ENCODE assay signal across 1 cellular context in genomic region chr6:12363651-12364381, GRCh38.
TF ChIP-seq lines count a peak whose summit lies in the region.

No MANE protein-coding gene starts in this region.

TF ChIP-seq in HepG2, 621 proteins besides CTCF, POLR2A, EP300 and RAD21 (continued from another document and continues in another):
- TF ChIP-seq RARA (CRISPR knock-in tag; IDR thresholded peaks at IDR 0.05) (0 out of 2 replicates have a peak, but pooled peaks have one; percentile 15), ZNF580 (CRISPR knock-in tag; IDR thresholded peaks at IDR 0.05; ENCODE audit: borderline replicate concordance, low read depth) (no peak), SAP130 (CRISPR knock-in tag; IDR thresholded peaks at IDR 0.05; ENCODE audit: low read depth) (peak; percentile 23), ZNF839 (CRISPR knock-in tag; IDR thresholded peaks at IDR 0.05; ENCODE audit: borderline replicate concordance) (no peak), CREB1 (IDR thresholded peaks at IDR 0.05) (no peak), CREB1 (CRISPR knock-in tag; IDR thresholded peaks at IDR 0.05) (no peak), HNF1B (CRISPR knock-in tag; IDR thresholded peaks at IDR 0.05) (peak; percentile 69), ISL2 (CRISPR knock-in tag; IDR thresholded peaks at IDR 0.05) (no peak), BRF2 (CRISPR knock-in tag; IDR thresholded peaks at IDR 0.05) (no peak), ZNF644 (CRISPR knock-in tag; IDR thresholded peaks at IDR 0.05; ENCODE audit: low read depth) (peak; percentile 65), SOX13 (IDR thresholded peaks at IDR 0.05) (no peak), SOX13 (CRISPR knock-in tag; conservative IDR thresholded peaks at IDR 0.05 in 1 of 2, IDR thresholded peaks at IDR 0.05 in 1 of 2) (0 out of 4 replicates have a peak, but pooled peaks of 1 of the 2 experiments have one; percentile 10), ZNF512 (CRISPR knock-in tag; IDR thresholded peaks at IDR 0.05) (no peak), ZNF572 (CRISPR knock-in tag; IDR thresholded peaks at IDR 0.05) (0 out of 2 replicates have a peak, but pooled peaks have one; percentile 53), ZNF24 (IDR thresholded peaks at IDR 0.05) (no peak), TFAP4 (IDR thresholded peaks at IDR 0.05; ENCODE audit: borderline replicate concordance, low read depth) (peak; percentile 43; the same call in 1 of the 2 replicates), KLF6 (CRISPR knock-in tag; IDR thresholded peaks at IDR 0.05) (no peak), POGZ (CRISPR knock-in tag; IDR thresholded peaks at IDR 0.05) (peak; percentile 45; the same call in 1 of the 2 replicates), SALL1 (CRISPR knock-in tag; IDR thresholded peaks at IDR 0.05) (peak; percentile 31; the same call in 1 of the 2 replicates), CREBL2 (CRISPR knock-in tag; IDR thresholded peaks at IDR 0.05; ENCODE audit: borderline replicate concordance) (no peak), EEA1 (CRISPR knock-in tag; IDR thresholded peaks at IDR 0.05; ENCODE audit: borderline replicate concordance) (no peak), AHDC1 (CRISPR knock-in tag; IDR thresholded peaks at IDR 0.05; ENCODE audit: borderline replicate concordance) (no peak), PRDM10 (CRISPR knock-in tag; IDR thresholded peaks at IDR 0.05; ENCODE audit: low read depth) (no peak), TCF7L2 (IDR thresholded peaks at IDR 0.05; ENCODE audit: low read depth, low read length) (no peak), KDM1A (CRISPR knock-in tag; IDR thresholded peaks at IDR 0.05) (no peak), ESRRA (CRISPR knock-in tag; IDR thresholded peaks at IDR 0.05; ENCODE audit: low read depth) (no peak), ZNF333 (CRISPR knock-in tag; IDR thresholded peaks at IDR 0.05; ENCODE audit: borderline replicate concordance) (no peak), STAT5B (CRISPR knock-in tag; IDR thresholded peaks at IDR 0.05) (no peak), GLMP (CRISPR knock-in tag; IDR thresholded peaks at IDR 0.05; ENCODE audit: borderline replicate concordance) (no peak), MAFK (conservative IDR thresholded peaks at IDR 0.05 in 1 of 2, IDR thresholded peaks at IDR 0.05 in 1 of 2; ENCODE audit: low read length in 2 of 2) (peak; percentile 96 to 98), ZFX (CRISPR knock-in tag; IDR thresholded peaks at IDR 0.05; ENCODE audit: low read depth) (peak; percentile 57; the same call in 1 of the 2 replicates), RBM22 (optimal IDR thresholded peaks at IDR 0.05; ENCODE audit: low read length) (no peak), HNF1A (IDR thresholded peaks at IDR 0.05; ENCODE audit: low read depth) (peak; percentile 89), HNF1A (CRISPR knock-in tag; IDR thresholded peaks at IDR 0.05; ENCODE audit: borderline replicate concordance) (peak; percentile 87), TEAD3 (CRISPR knock-in tag; optimal IDR thresholded peaks at IDR 0.05; ENCODE audit: borderline replicate concordance) (peak; percentile 52), ZNF484 (CRISPR knock-in tag; IDR thresholded peaks at IDR 0.05; ENCODE audit: borderline replicate concordance, low read depth) (no peak)
